ENCODE assay signal across 13 cellular contexts in genomic region chr20:57439993-57440392, GRCh38. TPM values are rescaled to one million over a fixed set of nuclear protein-coding genes. Genes with fewer than 3 reads are reported as not detected.
DNase-seq lines count a peak whose midpoint lies in the region; ATAC-seq and TF ChIP-seq lines count a peak whose summit lies in the region.
"Had no signal": no experiment of that assay in that cellular context is flagged by ENCODE, and none has a peak within 500 bp of the region (broad histone marks: within the 10 kb centered on the region; RNA-seq: fewer than 3 reads in every experiment).

No MANE protein-coding gene starts in this region.

- no peak for TF ChIP-seq EP300 in ovary (IDR thresholded peaks at IDR 0.05)

- H3K36me3 ChIP-seq in esophagus squamous epithelium (no peaks in the 10 kb centered on the region), ovary (no peaks in the 10 kb centered on the region), upper lobe of right lung (no peaks in the 10 kb centered on the region)

- no peak for TF ChIP-seq CTCF in esophagus squamous epithelium (IDR thresholded peaks at IDR 0.05)
- no peak for TF ChIP-seq CTCF in ovary (IDR thresholded peaks at IDR 0.05)
- TF ChIP-seq CTCF in upper lobe of right lung (IDR thresholded peaks at IDR 0.05): no peak

- no peaks in the 10 kb centered on the region for H3K36me3 Mint-ChIP-seq in activated naive CD4-positive, alpha-beta T cell treated with anti-CD3 and anti-CD28 coated beads, Interleukin-2, amount 10 ng/mL, durations not matched to agents 7 days and 5 days
- no peaks in the 10 kb centered on the region for H3K36me3 Mint-ChIP-seq in activated naive CD4-positive, alpha-beta T cell treated with anti-CD3 and anti-CD28 coated beads for 36 hours (ENCODE audit: low read depth)

- H3K4me3 ChIP-seq in esophagus squamous epithelium: no peak overlapping the region
- H3K4me3 ChIP-seq in ovary: no peak overlapping the region
- no peak overlapping the region for H3K4me3 ChIP-seq in upper lobe of right lung

- DNase-seq in activated naive CD4-positive, alpha-beta T cell treated with anti-CD3 and anti-CD28 coated beads, Interleukin-2, amount 10 ng/mL, durations not matched to agents 7 days and 5 days: no peak
- no peak for DNase-seq in activated naive CD4-positive, alpha-beta T cell treated with anti-CD3 and anti-CD28 coated beads for 36 hours
- DNase-seq in esophagus squamous epithelium (lab: John Stamatoyannopoulos, UW): no peak
- no peak for DNase-seq in ovary
- no peak for DNase-seq in upper lobe of right lung
- no peak for DNase-seq in activated T-cell treated with anti-CD3 and anti-CD28 coated beads for 4 hours
- no peak for DNase-seq in activated T-cell treated with anti-CD3 and anti-CD28 coated beads, Interleukin-2, amount 50 U/mL, for 1 hour
- DNase-seq in DMS79 treated with DMSO at 0.1 percent for 48 hours (lab: John Stamatoyannopoulos, UW): no peak
- DNase-seq: amniotic stem cell, NCI-H1436 treated with DMSO at 0.1 percent for 48 hours, NCI-H748 treated with DMSO at 0.1 percent for 48 hours had no signal

- CTCF ChIA-PET in activated naive CD4-positive, alpha-beta T cell treated with anti-CD3 and anti-CD28 coated beads, Interleukin-2, amount 10 ng/mL, durations not matched to agents 7 days and 5 days (lab: Charles Lee): no interaction called here
- CTCF ChIA-PET in activated naive CD4-positive, alpha-beta T cell treated with anti-CD3 and anti-CD28 coated beads for 36 hours (lab: Charles Lee): no interaction called here

- intact Hi-C loops in activated naive CD4-positive, alpha-beta T cell treated with anti-CD3 and anti-CD28 coated beads for 36 hours (cut with micrococcal nuclease): no loop called here
- intact Hi-C loops in esophagus squamous epithelium (cut with DNase I): no loop called here
- intact Hi-C loops in ovary (cut with DNase I): loop anchor here in 2 of 4 donors (2.0 to 10.0 kb wide), 3 partner anchors 38 to 55 kb away; partner anchors contain the start of gene RBM38 (in 1 of the 2)
- intact Hi-C loops in upper lobe of right lung (cut with DNase I): no loop called here

- WGBS in esophagus squamous epithelium, 2 donors: 91 to 93% methylated on average over 7 of the region's 7 CpGs
- 95 to 96% (median 96%) methylated on average over 7 of the region's 7 CpGs for WGBS in ovary, 3 donors

- peaks cover 33% of the 10 kb centered on the region for H3K4me1 Mint-ChIP-seq in activated naive CD4-positive, alpha-beta T cell treated with anti-CD3 and anti-CD28 coated beads, Interleukin-2, amount 10 ng/mL, durations not matched to agents 7 days and 5 days
- H3K4me1 Mint-ChIP-seq in activated naive CD4-positive, alpha-beta T cell treated with anti-CD3 and anti-CD28 coated beads for 36 hours (ENCODE audit: low read depth): peaks cover 12% of the 10 kb centered on the region

- no peaks in the 10 kb centered on the region for H3K27me3 ChIP-seq in esophagus squamous epithelium
- H3K27me3 ChIP-seq in ovary: no peaks in the 10 kb centered on the region
- H3K27me3 ChIP-seq in upper lobe of right lung: no peaks in the 10 kb centered on the region

- peak overlapping the region; percentile 28 to 90 (median 80) for H3K27ac ChIP-seq in esophagus squamous epithelium
- peak overlapping the region; percentile 65 to 81 for H3K27ac ChIP-seq in ovary
- peak overlapping the region; percentile 66 for H3K27ac ChIP-seq in upper lobe of right lung

- no peak overlapping the region for H3K4me3 Mint-ChIP-seq in activated naive CD4-positive, alpha-beta T cell treated with anti-CD3 and anti-CD28 coated beads, Interleukin-2, amount 10 ng/mL, durations not matched to agents 7 days and 5 days
- H3K4me3 Mint-ChIP-seq in activated naive CD4-positive, alpha-beta T cell treated with anti-CD3 and anti-CD28 coated beads for 36 hours: no peak overlapping the region
- H3K4me3 Mint-ChIP-seq: stimulated activated naive CD8-positive, alpha-beta T cell treated with anti-CD3 and anti-CD28 coated beads, Interleukin-15, Interleukin-2, amounts not matched to agents 100 ng/mL and 50 ng/mL, for 24 hours had no signal

- no peak for ATAC-seq in upper lobe of right lung

- H3K9me3 ChIP-seq in esophagus squamous epithelium: no peaks in the 10 kb centered on the region
- no peaks in the 10 kb centered on the region for H3K9me3 ChIP-seq in ovary
- H3K9me3 ChIP-seq in upper lobe of right lung: no peaks in the 10 kb centered on the region

- TF ChIP-seq POLR2A in esophagus squamous epithelium (IDR thresholded peaks at IDR 0.05) (no peak), ovary (IDR thresholded peaks at IDR 0.05) (no peak)

- H3K9me3 Mint-ChIP-seq in activated naive CD4-positive, alpha-beta T cell treated with anti-CD3 and anti-CD28 coated beads, Interleukin-2, amount 10 ng/mL, durations not matched to agents 7 days and 5 days: no peaks in the 10 kb centered on the region
- no peaks in the 10 kb centered on the region for H3K9me3 Mint-ChIP-seq in activated naive CD4-positive, alpha-beta T cell treated with anti-CD3 and anti-CD28 coated beads for 36 hours
- H3K9me3 Mint-ChIP-seq: IgD-negative memory B cell; stimulated activated naive CD8-positive, alpha-beta T cell treated with anti-CD3 and anti-CD28 coated beads, Interleukin-15, Interleukin-2, amounts not matched to agents 100 ng/mL and 50 ng/mL, for 24 hours had no signal

- peaks cover 8 to 67% (median 36%) of the 10 kb centered on the region in 3 donors for H3K4me1 ChIP-seq in esophagus squamous epithelium
- H3K4me1 ChIP-seq in ovary (ENCODE audit: insufficient read depth): peaks cover 22% of the 10 kb centered on the region
- peaks cover 28% of the 10 kb centered on the region for H3K4me1 ChIP-seq in upper lobe of right lung

- H3K27ac Mint-ChIP-seq in activated naive CD4-positive, alpha-beta T cell treated with anti-CD3 and anti-CD28 coated beads, Interleukin-2, amount 10 ng/mL, durations not matched to agents 7 days and 5 days: peak overlapping the region; percentile 10
- no peak overlapping the region for H3K27ac Mint-ChIP-seq in activated naive CD4-positive, alpha-beta T cell treated with anti-CD3 and anti-CD28 coated beads for 36 hours
- H3K27ac Mint-ChIP-seq: IgD-negative memory B cell; stimulated activated naive CD8-positive, alpha-beta T cell treated with anti-CD3 and anti-CD28 coated beads, Interleukin-15, Interleukin-2, amounts not matched to agents 100 ng/mL and 50 ng/mL, for 24 hours had no signal

- H3K27me3 Mint-ChIP-seq in activated naive CD4-positive, alpha-beta T cell treated with anti-CD3 and anti-CD28 coated beads, Interleukin-2, amount 10 ng/mL, durations not matched to agents 7 days and 5 days: peaks cover 28% of the 10 kb centered on the region
- H3K27me3 Mint-ChIP-seq in activated naive CD4-positive, alpha-beta T cell treated with anti-CD3 and anti-CD28 coated beads for 36 hours (ENCODE audit: low read depth): no peaks in the 10 kb centered on the region
- H3K27me3 Mint-ChIP-seq: IgD-negative memory B cell; stimulated activated naive CD8-positive, alpha-beta T cell treated with anti-CD3 and anti-CD28 coated beads, Interleukin-15, Interleukin-2, amounts not matched to agents 100 ng/mL and 50 ng/mL, for 24 hours had no signal

RNA-seq across cellular contexts. Expression of gene RBM38, which starts 48.8 kb away (rescaled TPM):
- total RNA-seq in activated naive CD4-positive, alpha-beta T cell treated with anti-CD3 and anti-CD28 coated beads for 36 hours: 10 to 100 TPM; 60.3 to 63.1 TPM
- total RNA-seq in esophagus squamous epithelium (10 to 100 TPM in 3 of 4 donors, 1 to 10 TPM in 1; 9.1 to 21.0 (median 13.3) TPM), ovary (10 to 100 TPM; 20.0 to 77.6 (median 39.3) TPM), upper lobe of right lung (13.4 TPM)
- polyA plus RNA-seq in ovary: 10 to 100 TPM in 1 of 2 donors, 1 to 10 TPM in 1; 6.3 to 36.6 TPM
